ENCODE assay signal across 8 cellular contexts in genomic region chr12:49866859-49867579, GRCh38. TPM values are rescaled to one million over a fixed set of nuclear protein-coding genes. Genes with fewer than 3 reads are reported as not detected.
DNase-seq lines count a peak whose midpoint lies in the region; ATAC-seq and TF ChIP-seq lines count a peak whose summit lies in the region.

No MANE protein-coding gene starts in this region.

- intact Hi-C loops in activated T-helper 1 cell treated with anti-CD3 and anti-CD28 coated beads, Interleukin-12 subunit alpha, Interleukin-12 subunit beta, Interleukin-2, Interleukin-4 antibody, amounts not matched to agents 30 ng/mL and 10 ng/mL and 1 ng/mL, durations not matched to agents 14 hours and 24 hours and 36 hours (cut with micrococcal nuclease) = loop anchor here (1.0 kb wide), 4 partner anchors 78 to 189 kb away; no protein-coding TSS in a partner anchor

- ATAC-seq in HG03439 (IDR thresholded peaks at IDR 0.05; ENCODE audit: unreplicated experiment) (peak; percentile 61), HG02938 (IDR thresholded peaks at IDR 0.05; ENCODE audit: unreplicated experiment) (no peak)

- H3K36me3 Mint-ChIP-seq in activated T-helper 1 cell treated with anti-CD3 and anti-CD28 coated beads, Interleukin-12 subunit alpha, Interleukin-12 subunit beta, Interleukin-2, Interleukin-4 antibody, amounts not matched to agents 30 ng/mL and 10 ng/mL and 1 ng/mL, durations not matched to agents 14 hours and 24 hours and 36 hours (ENCODE audit: low read depth) = no peaks in the 10 kb centered on the region

- H3K27ac ChIP-seq in neutrophil = no peak overlapping the region
- no peak overlapping the region for H3K27ac ChIP-seq in suprapubic skin

- DNase-seq in CMK (ENCODE audit: low read depth) (peak; percentile 26), OCI-M1 (lab: John Stamatoyannopoulos, UW) (peak; percentile 82), fibroblast of the aortic adventitia (ENCODE audit: low read depth) (peak; percentile 60), suprapubic skin (ENCODE audit: low spot score in 2 of 2) (peak; percentile 84 to 89)
- DNase-seq in activated T-helper 1 cell treated with anti-CD3 and anti-CD28 coated beads, Interleukin-12 subunit alpha, Interleukin-12 subunit beta, Interleukin-2, Interleukin-4 antibody, amounts not matched to agents 30 ng/mL and 10 ng/mL and 1 ng/mL, durations not matched to agents 14 hours and 24 hours and 36 hours (ENCODE audit: low spot score) = peak; percentile 65

- WGBS in suprapubic skin = 28% methylated on average over 17 of the region's 19 CpGs

- no peaks in the 10 kb centered on the region for H3K9me3 Mint-ChIP-seq in activated T-helper 1 cell treated with anti-CD3 and anti-CD28 coated beads, Interleukin-12 subunit alpha, Interleukin-12 subunit beta, Interleukin-2, Interleukin-4 antibody, amounts not matched to agents 30 ng/mL and 10 ng/mL and 1 ng/mL, durations not matched to agents 14 hours and 24 hours and 36 hours

- TF ChIP-seq POLR2A in suprapubic skin (IDR thresholded peaks at IDR 0.05) = no peak

- H3K27me3 Mint-ChIP-seq in activated T-helper 1 cell treated with anti-CD3 and anti-CD28 coated beads, Interleukin-12 subunit alpha, Interleukin-12 subunit beta, Interleukin-2, Interleukin-4 antibody, amounts not matched to agents 30 ng/mL and 10 ng/mL and 1 ng/mL, durations not matched to agents 14 hours and 24 hours and 36 hours (ENCODE audit: insufficient read depth) = peaks cover 7% of the 10 kb centered on the region

- H3K36me3 ChIP-seq in neutrophil (no peaks in the 10 kb centered on the region), suprapubic skin (no peaks in the 10 kb centered on the region)

- no peak for TF ChIP-seq EP300 in suprapubic skin (IDR thresholded peaks at IDR 0.05)

- H3K4me3 ChIP-seq in fibroblast of the aortic adventitia (ENCODE audit: low read depth, low read length) = no peak overlapping the region
- H3K4me3 ChIP-seq in neutrophil (ENCODE audit: low read depth in 1 of 2, low read length in 1 of 2) = no peak overlapping the region
- no peak overlapping the region for H3K4me3 ChIP-seq in suprapubic skin

- peaks cover 45% of the 10 kb centered on the region for H3K27me3 ChIP-seq in neutrophil
- H3K27me3 ChIP-seq in suprapubic skin = no peaks in the 10 kb centered on the region

- H3K4me1 ChIP-seq in neutrophil (ENCODE audit: control insufficient read depth in 1 of 2, insufficient read depth in 1 of 2, low read depth in 1 of 2, low read length in 1 of 2) (peaks cover 0 to 4% of the 10 kb centered on the region in 2 experiments), suprapubic skin (peaks cover 32% of the 10 kb centered on the region)

- H3K27ac Mint-ChIP-seq in activated T-helper 1 cell treated with anti-CD3 and anti-CD28 coated beads, Interleukin-12 subunit alpha, Interleukin-12 subunit beta, Interleukin-2, Interleukin-4 antibody, amounts not matched to agents 30 ng/mL and 10 ng/mL and 1 ng/mL, durations not matched to agents 14 hours and 24 hours and 36 hours = no peak overlapping the region

- no peaks in the 10 kb centered on the region for H3K4me1 Mint-ChIP-seq in activated T-helper 1 cell treated with anti-CD3 and anti-CD28 coated beads, Interleukin-12 subunit alpha, Interleukin-12 subunit beta, Interleukin-2, Interleukin-4 antibody, amounts not matched to agents 30 ng/mL and 10 ng/mL and 1 ng/mL, durations not matched to agents 14 hours and 24 hours and 36 hours (ENCODE audit: low read depth)

- no peaks in the 10 kb centered on the region for H3K9me3 ChIP-seq in neutrophil
- no peaks in the 10 kb centered on the region for H3K9me3 ChIP-seq in suprapubic skin

- no peak overlapping the region for H3K4me3 Mint-ChIP-seq in activated T-helper 1 cell treated with anti-CD3 and anti-CD28 coated beads, Interleukin-12 subunit alpha, Interleukin-12 subunit beta, Interleukin-2, Interleukin-4 antibody, amounts not matched to agents 30 ng/mL and 10 ng/mL and 1 ng/mL, durations not matched to agents 14 hours and 24 hours and 36 hours

- peak; percentile 98 for TF ChIP-seq CTCF in fibroblast of the aortic adventitia (IDR thresholded peaks at IDR 0.05; ENCODE audit: insufficient read depth, low read length)
- TF ChIP-seq CTCF in neutrophil (IDR thresholded peaks at IDR 0.05) = peak; percentile 93
- peak; percentile 92 to 96 for TF ChIP-seq CTCF in suprapubic skin (IDR thresholded peaks at IDR 0.05)

RNA-seq across cellular contexts. Expression of gene BCDIN3D, which starts 24.1 kb away (rescaled TPM):
- total RNA-seq in activated T-helper 1 cell treated with anti-CD3 and anti-CD28 coated beads, Interleukin-12 subunit alpha, Interleukin-12 subunit beta, Interleukin-2, Interleukin-4 antibody, amounts not matched to agents 30 ng/mL and 10 ng/mL and 1 ng/mL, durations not matched to agents 14 hours and 24 hours and 36 hours = 3.6 and 4.0 TPM in 2 replicates
- total RNA-seq in fibroblast of the aortic adventitia (ENCODE audit: low replicate concordance) (0.82 and 4.5 TPM in 2 replicates), suprapubic skin (1 to 10 TPM; 3.7 to 5.9 (median 4.5) TPM)

RNA-seq across cellular contexts. Expression of gene FAIM2, which starts 36.7 kb away (rescaled TPM):
- total RNA-seq in activated T-helper 1 cell treated with anti-CD3 and anti-CD28 coated beads, Interleukin-12 subunit alpha, Interleukin-12 subunit beta, Interleukin-2, Interleukin-4 antibody, amounts not matched to agents 30 ng/mL and 10 ng/mL and 1 ng/mL, durations not matched to agents 14 hours and 24 hours and 36 hours = 0.49 and 0.64 TPM in 2 replicates
- 12.9 and 13.8 TPM in 2 replicates for total RNA-seq in fibroblast of the aortic adventitia (ENCODE audit: low replicate concordance)
- total RNA-seq in suprapubic skin = under 1 TPM in 3 of 4 donors, not detected in 1; 0.38 to 0.65 (median 0.56) TPM

RNA-seq across cellular contexts. Expression of gene NCKAP5L, which starts 38.8 kb away (rescaled TPM):
- total RNA-seq in activated T-helper 1 cell treated with anti-CD3 and anti-CD28 coated beads, Interleukin-12 subunit alpha, Interleukin-12 subunit beta, Interleukin-2, Interleukin-4 antibody, amounts not matched to agents 30 ng/mL and 10 ng/mL and 1 ng/mL, durations not matched to agents 14 hours and 24 hours and 36 hours = 3.8 TPM in 2 replicates
- total RNA-seq in fibroblast of the aortic adventitia (ENCODE audit: low replicate concordance) (21.6 and 27.9 TPM in 2 replicates), suprapubic skin (10 to 100 TPM in 1 of 4 donors, 1 to 10 TPM in 3; 8.2 to 12.2 (median 8.8) TPM)

Comparison
In these comparisons a context has a peak if more than half of its experiments do, and no peak if none do; other contexts are left out.
1. DNase-seq: peak in every context shown above with its lines; median percentile 86 in suprapubic skin; 82 in OCI-M1; 65 in activated T-helper 1 cell treated with anti-CD3 and anti-CD28 coated beads, Interleukin-12 subunit alpha, Interleukin-12 subunit beta, Interleukin-2, Interleukin-4 antibody, amounts not matched to agents 30 ng/mL and 10 ng/mL and 1 ng/mL, durations not matched to agents 14 hours and 24 hours and 36 hours; 60 in fibroblast of the aortic adventitia; 26 in CMK.